In genomic region chr7:24825931-24826661, GRCh38 we compare ENCODE assay signal across 1 cellular context.
TF ChIP-seq lines count a peak whose summit lies in the region.

No MANE protein-coding gene starts in this region.

TF ChIP-seq in HepG2, 621 proteins besides CTCF, POLR2A, EP300 and RAD21 (continued from another document and continues in another):
- no peak for TF ChIP-seq HNF1A (IDR thresholded peaks at IDR 0.05; ENCODE audit: low read depth)
- no peak; the same call in 1 of the 2 replicates for TF ChIP-seq HNF1A (CRISPR knock-in tag; IDR thresholded peaks at IDR 0.05; ENCODE audit: borderline replicate concordance)
- no peak for TF ChIP-seq ZKSCAN8 (CRISPR knock-in tag; IDR thresholded peaks at IDR 0.05; ENCODE audit: borderline replicate concordance)
- no peak for TF ChIP-seq RBFOX2 (IDR thresholded peaks at IDR 0.05; ENCODE audit: low read depth, low read length)
- TF ChIP-seq GFI1 (CRISPR knock-in tag; IDR thresholded peaks at IDR 0.05; ENCODE audit: borderline replicate concordance) = peak; percentile 93
- TF ChIP-seq SP1 (IDR thresholded peaks at IDR 0.05) = no peak
- 0 out of 2 replicates have a peak, but pooled peaks have one; percentile 11 for TF ChIP-seq SP1 (CRISPR knock-in tag; IDR thresholded peaks at IDR 0.05)
- 0 out of 2 replicates have a peak, but pooled peaks have one; percentile 44 for TF ChIP-seq ZGPAT (CRISPR knock-in tag; IDR thresholded peaks at IDR 0.05)
- TF ChIP-seq SMAD3 (CRISPR knock-in tag; IDR thresholded peaks at IDR 0.05) = no peak
- TF ChIP-seq AHDC1 (CRISPR knock-in tag; IDR thresholded peaks at IDR 0.05; ENCODE audit: borderline replicate concordance) = peak; percentile 61; the same call in 1 of the 2 replicates
- TF ChIP-seq NFYB (CRISPR knock-in tag; IDR thresholded peaks at IDR 0.05) = no peak
- TF ChIP-seq ZNF224 (CRISPR knock-in tag; IDR thresholded peaks at IDR 0.05) = no peak
- TF ChIP-seq HOXD1 (CRISPR knock-in tag; IDR thresholded peaks at IDR 0.05) = no peak
- TF ChIP-seq TFE3 (CRISPR knock-in tag; IDR thresholded peaks at IDR 0.05) = 0 out of 2 replicates have a peak, but pooled peaks have one; percentile 12
- TF ChIP-seq ZBTB7A (CRISPR knock-in tag; IDR thresholded peaks at IDR 0.05) = no peak
- no peak for TF ChIP-seq ZNF577 (CRISPR knock-in tag; IDR thresholded peaks at IDR 0.05; ENCODE audit: borderline replicate concordance, low read depth)
- no peak for TF ChIP-seq ZBTB4 (CRISPR knock-in tag; IDR thresholded peaks at IDR 0.05; ENCODE audit: borderline replicate concordance)
- TF ChIP-seq GTF3A (CRISPR knock-in tag; conservative IDR thresholded peaks at IDR 0.05) = no peak
- TF ChIP-seq ZNF367 (CRISPR knock-in tag; IDR thresholded peaks at IDR 0.05; ENCODE audit: borderline replicate concordance) = no peak
- TF ChIP-seq ZNF597 (CRISPR knock-in tag; IDR thresholded peaks at IDR 0.05) = no peak
- TF ChIP-seq AKNA (CRISPR knock-in tag; IDR thresholded peaks at IDR 0.05; ENCODE audit: borderline replicate concordance) = no peak
- TF ChIP-seq ZNF549 (CRISPR knock-in tag; IDR thresholded peaks at IDR 0.05) = no peak
- 0 out of 2 replicates have a peak, but pooled peaks have one; percentile 24 for TF ChIP-seq ZNF205 (CRISPR knock-in tag; IDR thresholded peaks at IDR 0.05)
- TF ChIP-seq CENPT (CRISPR knock-in tag; IDR thresholded peaks at IDR 0.05; ENCODE audit: low read depth) = no peak
- TF ChIP-seq CEBPB (IDR thresholded peaks at IDR 0.05; ENCODE audit: borderline replicate concordance, low read depth, low read length) = no peak
- no peak for TF ChIP-seq ZFP82 (CRISPR knock-in tag; IDR thresholded peaks at IDR 0.05; ENCODE audit: borderline replicate concordance)
- no peak for TF ChIP-seq KDM2A (CRISPR knock-in tag; IDR thresholded peaks at IDR 0.05; ENCODE audit: borderline replicate concordance, low read depth)
- TF ChIP-seq NR1H2 (CRISPR knock-in tag; IDR thresholded peaks at IDR 0.05; ENCODE audit: borderline replicate concordance, low read depth) = no peak
- TF ChIP-seq ZKSCAN1 (IDR thresholded peaks at IDR 0.05; ENCODE audit: low read length) = no peak
- TF ChIP-seq KLF6 (CRISPR knock-in tag; IDR thresholded peaks at IDR 0.05) = no peak
- TF ChIP-seq GABPB1 (CRISPR knock-in tag; IDR thresholded peaks at IDR 0.05) = no peak
- no peak for TF ChIP-seq NAIF1 (CRISPR knock-in tag; IDR thresholded peaks at IDR 0.05; ENCODE audit: borderline replicate concordance)
- TF ChIP-seq ZNF605 (CRISPR knock-in tag; IDR thresholded peaks at IDR 0.05) = 0 out of 2 replicates have a peak, but pooled peaks have one; percentile 28
- TF ChIP-seq STAT5B (CRISPR knock-in tag; IDR thresholded peaks at IDR 0.05) = no peak
- TF ChIP-seq DNMT3B (CRISPR knock-in tag; conservative IDR thresholded peaks at IDR 0.05) = no peak
- TF ChIP-seq NR2F6 (IDR thresholded peaks at IDR 0.05) = peak; percentile 49
- peak; percentile 73; the same call in 1 of the 2 replicates for TF ChIP-seq NR2F6 (CRISPR knock-in tag; IDR thresholded peaks at IDR 0.05)
- peak; percentile 93 for TF ChIP-seq ZBTB7B (CRISPR knock-in tag; IDR thresholded peaks at IDR 0.05)
- TF ChIP-seq ELF4 (CRISPR knock-in tag; IDR thresholded peaks at IDR 0.05; ENCODE audit: borderline replicate concordance) = no peak
